Comparison of ENCODE assay signal across 25 cellular contexts in genomic region chr4:123777297-123777859, GRCh38.
A peak's percentile ranks its signal among the peaks of the same experiment; 100 is the strongest.
DNase-seq lines count a peak whose midpoint lies in the region; ATAC-seq and TF ChIP-seq lines count a peak whose summit lies in the region.
"Had no signal": no experiment of that assay in that cellular context is flagged by ENCODE, and none has a peak within 500 bp of the region (broad histone marks: within the 10 kb centered on the region; RNA-seq: fewer than 3 reads in every experiment).

No MANE protein-coding gene starts in this region.

- H3K9me3 ChIP-seq in heart left ventricle (no peaks in the 10 kb centered on the region), osteoblast (ENCODE audit: low read depth, low read length) (no peaks in the 10 kb centered on the region)
- H3K9me3 ChIP-seq: A549, BLaER1, Caco-2, esophagus squamous epithelium, HAP-1 had no signal

- H3K27ac ChIP-seq in heart left ventricle = peak overlapping the region in 11 of 12 donors; percentile 11 to 73 (median 43)
- H3K27ac ChIP-seq in osteoblast (ENCODE audit: low read depth, low read length) = no peak overlapping the region
- H3K27ac ChIP-seq: A549, BLaER1 had no signal

- WGBS in heart left ventricle, 4 donors = 25 to 47% (median 36%) methylated on average over 2 of the region's 2 CpGs

- H3K36me3 ChIP-seq in heart left ventricle = no peaks in the 10 kb centered on the region
- no peaks in the 10 kb centered on the region for H3K36me3 ChIP-seq in osteoblast (ENCODE audit: insufficient read depth, low read length)
- H3K36me3 ChIP-seq: BLaER1, esophagus squamous epithelium, HAP-1 had no signal

- no peak overlapping the region for H3K27ac Mint-ChIP-seq in natural killer cell treated with Interleukin-12 subunit alpha and Interleukin-12 subunit beta and Interleukin-15 and Interleukin-18, amount 100 ng/mL, for 72 hours
- no peak overlapping the region for H3K27ac Mint-ChIP-seq in activated CD4-positive, alpha-beta T cell treated with anti-CD3 and anti-CD28 coated beads for 36 hours
- H3K27ac Mint-ChIP-seq: activated B cell treated with CpG ODN at 0.5 μM for 24 hours; activated CD8-positive, alpha-beta T cell treated with anti-CD3 and anti-CD28 coated beads for 36 hours; effector memory CD8-positive, alpha-beta T cell; nephron progenitor cell; progenitor cell of endocrine pancreas had no signal

- H3K79me2 ChIP-seq in osteoblast (ENCODE audit: insufficient read depth, low read length) = no peaks in the 10 kb centered on the region

- CTCF ChIA-PET in activated CD4-positive, alpha-beta T cell treated with anti-CD3 and anti-CD28 coated beads for 36 hours (lab: Charles Lee) = interaction anchor here (0.5 kb wide), 1 partner anchor 394 kb away, joined by 3 read pairs; no protein-coding TSS in a partner anchor

- POLR2A ChIA-PET in activated CD4-positive, alpha-beta T cell treated with anti-CD3 and anti-CD28 coated beads for 36 hours (lab: Charles Lee) = no interaction called here

- H3K4me3 ChIP-seq in heart left ventricle (no peak overlapping the region), osteoblast (ENCODE audit: insufficient read depth, low read length) (no peak overlapping the region)
- H3K4me3 ChIP-seq: A549, BLaER1, esophagus squamous epithelium, HAP-1 had no signal

- peaks cover 0 to 2% of the 10 kb centered on the region in 2 donors for H3K4me1 Mint-ChIP-seq in natural killer cell treated with Interleukin-12 subunit alpha and Interleukin-12 subunit beta and Interleukin-15 and Interleukin-18, amount 100 ng/mL, for 72 hours (ENCODE audit: low read depth in 2 of 2)
- H3K4me1 Mint-ChIP-seq in activated CD4-positive, alpha-beta T cell treated with anti-CD3 and anti-CD28 coated beads for 36 hours = peaks cover 7% of the 10 kb centered on the region

- ATAC-seq in heart left ventricle (peak; percentile 87 to 95 (median 90)), HG02763 (IDR thresholded peaks at IDR 0.05; ENCODE audit: unreplicated experiment) (no peak)
- no peak for ATAC-seq in natural killer cell treated with Interleukin-12 subunit alpha and Interleukin-12 subunit beta and Interleukin-15 and Interleukin-18, amount 100 ng/mL, for 72 hours
- ATAC-seq in activated CD4-positive, alpha-beta T cell treated with anti-CD3 and anti-CD28 coated beads for 36 hours = no peak
- ATAC-seq: A549; activated CD8-positive, alpha-beta T cell treated with anti-CD3 and anti-CD28 coated beads for 36 hours; effector memory CD8-positive, alpha-beta T cell; Panc1 had no signal

- TF ChIP-seq CTCF in heart left ventricle (IDR thresholded peaks at IDR 0.05) (no peak), osteoblast (IDR thresholded peaks at IDR 0.05; ENCODE audit: extremely low read depth, low read depth, low read length) (no peak)

- H3K9me3 Mint-ChIP-seq in natural killer cell treated with Interleukin-12 subunit alpha and Interleukin-12 subunit beta and Interleukin-15 and Interleukin-18, amount 100 ng/mL, for 72 hours = no peaks in the 10 kb centered on the region
- H3K9me3 Mint-ChIP-seq in activated CD4-positive, alpha-beta T cell treated with anti-CD3 and anti-CD28 coated beads for 36 hours (ENCODE audit: low read depth) = no peaks in the 10 kb centered on the region
- H3K9me3 Mint-ChIP-seq: activated B cell treated with CpG ODN at 0.5 μM for 24 hours; activated CD8-positive, alpha-beta T cell treated with anti-CD3 and anti-CD28 coated beads for 36 hours; effector memory CD8-positive, alpha-beta T cell had no signal

- H3K27me3 ChIP-seq in heart left ventricle (no peaks in the 10 kb centered on the region), osteoblast (ENCODE audit: insufficient read depth, low read length) (no peaks in the 10 kb centered on the region)
- H3K27me3 ChIP-seq: BLaER1, esophagus squamous epithelium had no signal

- peak; percentile 54 for DNase-seq in EH (ENCODE audit: low read depth)
- peak; percentile 26 for DNase-seq in dedifferentiated amniotic fluid mesenchymal stem cell (ENCODE audit: extremely low spot score)
- DNase-seq in heart left ventricle = peak in 3 of 5 donors; percentile 39 to 49 (median 49)
- DNase-seq in osteoblast (ENCODE audit: insufficient read length, low spot score, missing footprints) = no peak
- DNase-seq in SIG-M5 treated with dmso at 0.1 percent for 504 hours (lab: John Stamatoyannopoulos, UW; ENCODE audit: unreplicated experiment) = no peak
- no peak for DNase-seq in natural killer cell treated with Interleukin-12 subunit alpha and Interleukin-12 subunit beta and Interleukin-15 and Interleukin-18, amount 100 ng/mL, for 72 hours (ENCODE audit: low spot score)
- no peak for DNase-seq in activated CD4-positive, alpha-beta T cell treated with anti-CD3 and anti-CD28 coated beads for 36 hours
- DNase-seq: activated B cell treated with CpG ODN at 0.5 μM for 24 hours; activated CD8-positive, alpha-beta T cell treated with anti-CD3 and anti-CD28 coated beads for 36 hours; activated naive CD4-positive, alpha-beta T cell; activated T-cell treated with anti-CD3 and anti-CD28 coated beads, Interleukin-2, amount 50 U/mL, for 1 hour; Caco-2; effector memory CD8-positive, alpha-beta T cell; esophagus squamous epithelium; KBM-7; NCI-H1694 treated with DMSO at 0.1 percent for 48 hours; NCI-H226; nephron progenitor cell; stimulated activated CD4-positive, alpha-beta T cell treated with anti-CD3 and anti-CD28 coated beads, Interleukin-4, amount 100 ng/mL, for 1 hour had no signal

- intact Hi-C loops in heart left ventricle (cut with DNase I) = loop anchor here in 4 of 10 donors (5.0 to 10.0 kb wide), 4 partner anchors 217 to 673 kb away; no protein-coding TSS in a partner anchor
- intact Hi-C loops in activated CD4-positive, alpha-beta T cell treated with anti-CD3 and anti-CD28 coated beads for 36 hours (cut with DNase I, micrococcal nuclease) = loop anchor here in 1 of 2 experiments (10.0 kb wide), 1 partner anchor 1507 kb away; no protein-coding TSS in a partner anchor

- H4K20me1 ChIP-seq in osteoblast (ENCODE audit: insufficient read depth, low read length) = no peaks in the 10 kb centered on the region
- H4K20me1 ChIP-seq: BLaER1 had no signal

- peak overlapping the region; percentile 71 for H2AFZ ChIP-seq in osteoblast (ENCODE audit: low read length)

- no peak overlapping the region for H3K4me2 ChIP-seq in osteoblast (ENCODE audit: insufficient read depth, low read length)
- H3K4me2 ChIP-seq: A549, BLaER1 had no signal

- H3K4me1 ChIP-seq in heart left ventricle (peaks cover 0 to 21% (median 8%) of the 10 kb centered on the region in 12 donors), osteoblast (ENCODE audit: insufficient read depth, low read length) (peaks cover under 1% of the 10 kb centered on the region)
- H3K4me1 ChIP-seq: A549, BLaER1, Caco-2, HAP-1 had no signal

- no peak for TF ChIP-seq POLR2A in heart left ventricle (IDR thresholded peaks at IDR 0.05)

- no peaks in the 10 kb centered on the region for H3K36me3 Mint-ChIP-seq in natural killer cell treated with Interleukin-12 subunit alpha and Interleukin-12 subunit beta and Interleukin-15 and Interleukin-18, amount 100 ng/mL, for 72 hours
- no peaks in the 10 kb centered on the region for H3K36me3 Mint-ChIP-seq in activated CD4-positive, alpha-beta T cell treated with anti-CD3 and anti-CD28 coated beads for 36 hours (ENCODE audit: low read depth)

- H3K27me3 Mint-ChIP-seq in natural killer cell treated with Interleukin-12 subunit alpha and Interleukin-12 subunit beta and Interleukin-15 and Interleukin-18, amount 100 ng/mL, for 72 hours = peaks cover 6 to 15% of the 10 kb centered on the region in 2 donors
- peaks cover 2% of the 10 kb centered on the region for H3K27me3 Mint-ChIP-seq in activated CD4-positive, alpha-beta T cell treated with anti-CD3 and anti-CD28 coated beads for 36 hours
- H3K27me3 Mint-ChIP-seq: effector memory CD8-positive, alpha-beta T cell; progenitor cell of endocrine pancreas had no signal

- no peak overlapping the region for H3K4me3 Mint-ChIP-seq in natural killer cell treated with Interleukin-12 subunit alpha and Interleukin-12 subunit beta and Interleukin-15 and Interleukin-18, amount 100 ng/mL, for 72 hours
- no peak overlapping the region for H3K4me3 Mint-ChIP-seq in activated CD4-positive, alpha-beta T cell treated with anti-CD3 and anti-CD28 coated beads for 36 hours
- H3K4me3 Mint-ChIP-seq: activated B cell treated with CpG ODN at 0.5 μM for 24 hours; activated CD8-positive, alpha-beta T cell treated with anti-CD3 and anti-CD28 coated beads for 36 hours; effector memory CD8-positive, alpha-beta T cell; nephron progenitor cell had no signal

Comparison
In these comparisons a context has a peak if more than half of its experiments do, and no peak if none do; other contexts are left out.
1. DNase-seq: peak in EH (single experiment), dedifferentiated amniotic fluid mesenchymal stem cell (single experiment) and heart left ventricle (3 of 5); none in osteoblast (single experiment), SIG-M5 treated with dmso at 0.1 percent for 504 hours (single experiment), natural killer cell treated with Interleukin-12 subunit alpha and Interleukin-12 subunit beta and Interleukin-15 and Interleukin-18, amount 100 ng/mL, for 72 hours (single experiment) and activated CD4-positive, alpha-beta T cell treated with anti-CD3 and anti-CD28 coated beads for 36 hours (single experiment).
2. ATAC-seq: peak in heart left ventricle (4 of 4); none in HG02763 (single experiment), natural killer cell treated with Interleukin-12 subunit alpha and Interleukin-12 subunit beta and Interleukin-15 and Interleukin-18, amount 100 ng/mL, for 72 hours (0 of 2) and activated CD4-positive, alpha-beta T cell treated with anti-CD3 and anti-CD28 coated beads for 36 hours (single experiment).